Comparison of ENCODE assay signal across 12 cellular contexts in the genomic region with DNA sequence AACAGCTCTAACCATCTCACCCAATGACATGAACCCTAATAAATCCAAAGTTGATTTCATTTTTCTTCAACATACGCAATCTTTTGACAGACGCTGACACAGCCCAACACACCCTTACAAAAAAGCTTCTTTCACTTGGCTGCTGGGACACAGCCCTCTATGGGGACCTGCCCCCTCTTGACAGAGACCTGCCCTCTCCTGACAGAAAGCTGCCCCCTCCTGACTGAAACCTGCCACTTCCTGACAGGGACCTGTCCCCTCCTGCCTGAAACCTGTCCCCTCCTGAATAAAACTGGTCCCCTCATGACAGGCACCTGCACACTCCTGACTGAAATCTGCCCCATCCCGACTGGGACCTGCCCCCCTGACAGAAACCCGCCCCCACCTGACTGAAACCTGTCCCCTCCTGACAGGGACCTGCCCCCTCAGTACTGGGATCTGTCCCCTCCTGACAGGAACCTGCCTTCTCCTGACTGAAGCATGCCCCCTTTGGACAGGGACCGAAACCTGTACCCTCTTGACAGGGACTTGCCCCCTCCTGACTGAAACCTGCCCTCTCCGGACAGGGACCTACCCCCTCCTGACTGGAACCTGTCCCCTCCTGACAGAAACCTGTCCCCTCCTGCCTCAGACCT.
DNase-seq lines count a peak whose midpoint lies in the region; ATAC-seq and TF ChIP-seq lines count a peak whose summit lies in the region.
"Had no signal": no experiment of that assay in that cellular context is flagged by ENCODE, and none has a peak within 500 bp of the region (broad histone marks: within the 10 kb centered on the region; RNA-seq: fewer than 3 reads in every experiment).

No MANE protein-coding gene starts in this region.

- POLR2A ChIA-PET in RWPE1 (lab: Yijun Ruan, JAX; ENCODE audit: low non-redundant PET): no interaction called here

- H3K36me3 ChIP-seq in upper lobe of right lung: peaks cover 29% of the 10 kb centered on the region

- TF ChIP-seq CTCF in RWPE1 (conservative IDR thresholded peaks at IDR 0.05; ENCODE audit: low read depth) (no peak), upper lobe of right lung (IDR thresholded peaks at IDR 0.05) (no peak)

- intact Hi-C loops in left ventricle myocardium superior (cut with micrococcal nuclease) (no loop called here), Right ventricle myocardium inferior (cut with DNase I) (no loop called here), upper lobe of right lung (cut with DNase I) (no loop called here)

- H3K4me1 ChIP-seq in upper lobe of right lung: peaks cover 27% of the 10 kb centered on the region

- DNase-seq in left ventricle myocardium superior: peak; percentile 8
- no peak for DNase-seq in Right ventricle myocardium inferior (ENCODE audit: missing footprints)
- no peak for DNase-seq in RWPE1 (ENCODE audit: low spot score)
- peak; percentile 53 for DNase-seq in kidney tubule cell (ENCODE audit: low spot score)
- DNase-seq in upper lobe of right lung: no peak
- no peak for DNase-seq in NCI-H1694 (lab: John Stamatoyannopoulos, UW)
- DNase-seq: activated naive CD4-positive, alpha-beta T cell; NCI-H1092 treated with DMSO at 0.1 percent for 48 hours; NCI-H345 had no signal

- no peaks in the 10 kb centered on the region for H3K9me3 ChIP-seq in upper lobe of right lung
- H3K9me3 ChIP-seq: left lung had no signal

- CTCF ChIA-PET in RWPE1 (lab: Yijun Ruan, JAX): no interaction called here

- ATAC-seq in left ventricle myocardium superior (no peak), Right ventricle myocardium inferior (no peak), upper lobe of right lung (peak; percentile 5), GM21367 (IDR thresholded peaks at IDR 0.05; ENCODE audit: unreplicated experiment) (no peak), GM21528 (IDR thresholded peaks at IDR 0.05; ENCODE audit: low FRiP score, unreplicated experiment) (no peak)
- ATAC-seq: left lung had no signal

- H3K27ac ChIP-seq in RWPE1 (peak overlapping the region; percentile 62), upper lobe of right lung (no peak overlapping the region)
- H3K27ac ChIP-seq: left lung had no signal

- H3K4me3 ChIP-seq in upper lobe of right lung: no peak overlapping the region
- H3K4me3 ChIP-seq: left lung had no signal

- no peaks in the 10 kb centered on the region for H3K27me3 ChIP-seq in upper lobe of right lung
- H3K27me3 ChIP-seq: left lung had no signal

Comparison
In these comparisons a context has a peak if more than half of its experiments do, and no peak if none do; other contexts are left out.
1. DNase-seq: peak in left ventricle myocardium superior (single experiment) and kidney tubule cell (single experiment); none in Right ventricle myocardium inferior (single experiment), RWPE1 (single experiment), upper lobe of right lung (single experiment) and NCI-H1694 (single experiment).